Comparison of ENCODE assay signal across 16 cellular contexts in genomic region chr15:93012793-93013192, GRCh38.
"Had no signal": no experiment of that assay in that cellular context is flagged by ENCODE, and none has a peak within 500 bp of the region (broad histone marks: within the 10 kb centered on the region; RNA-seq: fewer than 3 reads in every experiment).

No MANE protein-coding gene starts in this region.

- H3K9me3 Mint-ChIP-seq: activated T-cell treated with anti-CD3 and anti-CD28 coated beads, Interleukin-2, amount 50 U/mL, for 4 hours; neural crest cell had no signal

- ATAC-seq: activated CD8-positive, alpha-beta memory T cell treated with anti-CD3 and anti-CD28 coated beads, Interleukin-2, amount 10 ng/mL, durations not matched to agents 7 days and 5 days; activated T-cell treated with anti-CD3 and anti-CD28 coated beads, Interleukin-2, amount 50 U/mL, for 4 hours; esophagus mucosa; stimulated activated naive CD8-positive, alpha-beta T cell treated with anti-CD3 and anti-CD28 coated beads, Interleukin-15, Interleukin-2, amounts not matched to agents 100 U/mL and 50 U/mL, for 24 hours had no signal

- H3K4me3 Mint-ChIP-seq: activated CD8-positive, alpha-beta memory T cell treated with anti-CD3 and anti-CD28 coated beads, Interleukin-2, amount 10 ng/mL, durations not matched to agents 7 days and 5 days; activated T-cell treated with anti-CD3 and anti-CD28 coated beads, Interleukin-2, amount 50 U/mL, for 4 hours; neural crest cell had no signal

- H3K27ac ChIP-seq: colonic mucosa, right lobe of liver, upper lobe of left lung had no signal

- H3K27me3 Mint-ChIP-seq: activated CD8-positive, alpha-beta memory T cell treated with anti-CD3 and anti-CD28 coated beads, Interleukin-2, amount 10 ng/mL, durations not matched to agents 7 days and 5 days had no signal

- DNase-seq: activated CD4-positive, alpha-beta T cell treated with anti-CD3 and anti-CD28 coated beads for 1 hour; activated CD4-positive, alpha-beta T cell treated with anti-CD3 and anti-CD28 coated beads, Interleukin-2, amount 50 U/mL, for 4 hours; activated CD8-positive, alpha-beta memory T cell treated with anti-CD3 and anti-CD28 coated beads, Interleukin-2, amount 10 ng/mL, durations not matched to agents 7 days and 5 days; activated T-cell treated with anti-CD3 and anti-CD28 coated beads, Interleukin-2, amount 50 U/mL, for 4 hours; colonic mucosa; mesenchymal stem cell; right lobe of liver; stimulated activated CD4-positive, alpha-beta T cell treated with anti-CD3 and anti-CD28 coated beads, Interleukin-4, amount 100 ng/mL, for 4 hours; stimulated activated CD8-positive, alpha-beta memory T cell treated with anti-CD3 and anti-CD28 coated beads, Interleukin-4, amount 100 ng/mL, for 48 hours; stimulated activated naive CD8-positive, alpha-beta T cell treated with anti-CD3 and anti-CD28 coated beads, Interleukin-15, Interleukin-2, amounts not matched to agents 100 U/mL and 50 U/mL, for 24 hours; SW 1271; T-helper 9 cell; upper lobe of left lung had no signal

- H3K4me3 ChIP-seq: colonic mucosa, right lobe of liver, smooth muscle cell, upper lobe of left lung had no signal

- H3K27me3 ChIP-seq: colonic mucosa, right lobe of liver, upper lobe of left lung had no signal

- H3K9me3 ChIP-seq: colonic mucosa, right lobe of liver, upper lobe of left lung had no signal

- H3K27ac Mint-ChIP-seq: activated CD8-positive, alpha-beta memory T cell treated with anti-CD3 and anti-CD28 coated beads, Interleukin-2, amount 10 ng/mL, durations not matched to agents 7 days and 5 days had no signal

- H3K4me1 ChIP-seq: colonic mucosa, right lobe of liver, upper lobe of left lung had no signal
